Comparison of ENCODE assay signal across 8 cellular contexts in genomic region chr10:129968937-129969527, GRCh38. TPM values are rescaled to one million over a fixed set of nuclear protein-coding genes. Genes with fewer than 3 reads are reported as not detected.
DNase-seq lines count a peak whose midpoint lies in the region; ATAC-seq and TF ChIP-seq lines count a peak whose summit lies in the region.

No MANE protein-coding gene starts in this region.

- H3K4me2 ChIP-seq in PC-3 (ENCODE audit: low read length), result no peak overlapping the region

- H3F3A ChIP-seq in PC-3 (ENCODE audit: low read length, unreplicated experiment), result no peaks in the 10 kb centered on the region

- peak; percentile 74 for DNase-seq in GM10266 (ENCODE audit: extremely low spot score)
- DNase-seq in PC-3, result peak; percentile 40
- DNase-seq in fibroblast of pulmonary artery (ENCODE audit: low read depth), result peak; percentile 75
- peak; percentile 64 for DNase-seq in sigmoid colon
- DNase-seq in GM19238 (ENCODE audit: insufficient read length, low spot score), result no peak
- no peak for DNase-seq in inferior parietal cortex (ENCODE audit: extremely low spot score)

- H3K9me3 ChIP-seq in PC-3 (ENCODE audit: low read length) (no peaks in the 10 kb centered on the region), sigmoid colon (no peaks in the 10 kb centered on the region)

- ATAC-seq in PC-3 (no peak), HG02973 (IDR thresholded peaks at IDR 0.05; ENCODE audit: unreplicated experiment) (no peak), GM19328 (IDR thresholded peaks at IDR 0.05; ENCODE audit: unreplicated experiment) (no peak)

- no peaks in the 10 kb centered on the region for H3K79me2 ChIP-seq in PC-3 (ENCODE audit: low read length)

- H3K9ac ChIP-seq in PC-3 (ENCODE audit: low read length), result no peak overlapping the region

- H4K20me1 ChIP-seq in PC-3 (ENCODE audit: low read length), result no peaks in the 10 kb centered on the region

- intact Hi-C loops in PC-3 (cut with micrococcal nuclease), result loop anchor here (10.0 kb wide), 1 partner anchor 136 kb away; no protein-coding TSS in a partner anchor
- intact Hi-C loops in sigmoid colon (cut with DNase I), result no loop called here

- no peak overlapping the region for H3K4me3 ChIP-seq in PC-3 (ENCODE audit: low read length)
- no peak overlapping the region for H3K4me3 ChIP-seq in fibroblast of pulmonary artery (replicated peaks; ENCODE audit: low read depth, low read length)
- peak overlapping the region in 1 of 4 donors; percentile 18 for H3K4me3 ChIP-seq in sigmoid colon

- TF ChIP-seq POLR2A in sigmoid colon (IDR thresholded peaks at IDR 0.05), result no peak

- H3K4me1 ChIP-seq in PC-3 (ENCODE audit: insufficient read depth, low read length), result peaks cover 6% of the 10 kb centered on the region
- peaks cover 0 to 75% (median 70%) of the 10 kb centered on the region in 4 donors for H3K4me1 ChIP-seq in sigmoid colon

- H3K9me2 ChIP-seq in PC-3 (replicated peaks; ENCODE audit: low read length), result no peaks in the 10 kb centered on the region

- 4% methylated on average over 47 of the region's 47 CpGs for WGBS in sigmoid colon, 2 donors

- TF ChIP-seq CTCF in GM10266 (IDR thresholded peaks at IDR 0.05; ENCODE audit: control insufficient read depth, insufficient read depth, low read depth, missing control alignments) (peak; percentile 44), PC-3 (conservative IDR thresholded peaks at IDR 0.05; ENCODE audit: low read depth, low read length) (peak; percentile 58), fibroblast of pulmonary artery (IDR thresholded peaks at IDR 0.05; ENCODE audit: low read length, missing control alignments) (peak; percentile 75), sigmoid colon (IDR thresholded peaks at IDR 0.05) (peak in 3 of 4 experiments; percentile 26 to 50 (median 28))

- no peak for TF ChIP-seq EP300 in sigmoid colon (IDR thresholded peaks at IDR 0.05)

- H3K36me3 ChIP-seq in PC-3 (ENCODE audit: low read depth, low read length), result no peaks in the 10 kb centered on the region
- no peaks in the 10 kb centered on the region for H3K36me3 ChIP-seq in sigmoid colon

- H2AFZ ChIP-seq in PC-3 (ENCODE audit: low read length), result no peak overlapping the region

- H3K27me3 ChIP-seq in PC-3 (ENCODE audit: low read length), result peaks cover 74% of the 10 kb centered on the region
- peaks cover 91 to 98% (median 93%) of the 10 kb centered on the region in 3 donors for H3K27me3 ChIP-seq in sigmoid colon

- BruUV-seq in PC-3 (replicated peaks; lab: Mats Ljungman, UMichigan), result no TSS peak

- CTCF ChIA-PET in PC-3 (lab: Charles Lee), result interaction anchor here (1.0 kb wide), 1 partner anchor 121 kb away, joined by 7 read pairs; no protein-coding TSS in a partner anchor

- H3K27ac ChIP-seq in PC-3 (ENCODE audit: low read length) (no peak overlapping the region), sigmoid colon (no peak overlapping the region)

- POLR2A ChIA-PET in PC-3 (lab: Charles Lee; ENCODE audit: unreplicated experiment), result no interaction called here

RNA-seq across cellular contexts. Expression of gene EBF3, which starts 5.0 kb away (rescaled TPM):
- total RNA-seq in PC-3 (2014; rRNA removed), result not detected in 2 replicates
- total RNA-seq in sigmoid colon, result 1 to 10 TPM; 4.3 to 8.9 (median 5.8) TPM
- 1 to 10 TPM in 2 of 3 donors, not detected in 1; 1.2 to 1.3 TPM for polyA plus RNA-seq in sigmoid colon

Comparison
In these comparisons a context has a peak if more than half of its experiments do, and no peak if none do; other contexts are left out.
1. DNase-seq: peak in GM10266 (single experiment), PC-3 (single experiment), fibroblast of pulmonary artery (single experiment) and sigmoid colon (single experiment); none in GM19238 (single experiment) and inferior parietal cortex (single experiment).
2. Peak in every context shown above with its lines, with median percentiles within 50 percentile points of each other: CTCF ChIP-seq.